Comparison of ENCODE assay signal across 17 cellular contexts in the genomic region with DNA sequence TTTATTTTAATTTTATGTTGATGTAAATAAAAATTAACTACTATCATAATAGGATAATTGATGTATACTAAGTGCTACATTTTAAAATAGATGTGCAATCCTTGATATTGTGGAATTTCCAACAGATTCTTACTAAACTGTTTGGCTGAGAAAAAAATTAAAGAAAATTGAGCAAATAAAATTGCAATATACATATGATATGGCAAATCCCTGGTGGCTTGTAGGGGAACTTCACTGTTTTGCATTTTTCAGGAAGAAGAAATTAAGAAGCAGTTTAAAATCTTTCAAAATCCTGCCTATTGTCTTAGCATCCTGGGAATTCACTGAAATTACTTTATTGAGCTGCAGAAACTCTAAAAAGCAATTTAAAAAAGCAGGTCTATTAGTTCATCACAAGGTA.
"Had no signal": no experiment of that assay in that cellular context is flagged by ENCODE, and none has a peak within 500 bp of the region (broad histone marks: within the 10 kb centered on the region; RNA-seq: fewer than 3 reads in every experiment).

No MANE protein-coding gene starts in this region.

- H3K9me3 Mint-ChIP-seq: activated T-helper 17 cell treated with anti-CD3 and anti-CD28 coated beads, Interleukin-2, amount 50 U/mL, for 72 hours had no signal

- H3K27me3 Mint-ChIP-seq: activated T-helper 17 cell treated with anti-CD3 and anti-CD28 coated beads, Interleukin-2, amount 50 U/mL, for 72 hours; naive B cell had no signal

- DNase-seq: activated CD4-positive, alpha-beta T cell treated with anti-CD3 and anti-CD28 coated beads, Interleukin-2, amount 50 U/mL, for 4 hours; activated naive CD4-positive, alpha-beta T cell treated with Interleukin-2 at 50 U/mL for 16 hours; caudate nucleus; effector CD4-positive, alpha-beta T cell; gastrocnemius medialis; naive B cell; posterior cingulate gyrus; SK-N-SH; stimulated activated CD4-positive, alpha-beta T cell treated with anti-CD3 and anti-CD28 coated beads, Interleukin-4, amount 100 ng/mL, for 4 hours; stimulated activated CD8-positive, alpha-beta memory T cell treated with anti-CD3 and anti-CD28 coated beads, Interleukin-4, amount 100 ng/mL, for 48 hours; stimulated activated naive CD4-positive, alpha-beta T cell treated with Interleukin-2 at 50 U/mL for 16 hours; substantia nigra; T-helper 1 cell; T1000; transverse colon had no signal

- H3K27ac Mint-ChIP-seq: activated T-helper 17 cell treated with anti-CD3 and anti-CD28 coated beads, Interleukin-2, amount 50 U/mL, for 72 hours; naive B cell had no signal

- H3K4me1 Mint-ChIP-seq: activated T-helper 17 cell treated with anti-CD3 and anti-CD28 coated beads, Interleukin-2, amount 50 U/mL, for 72 hours; naive B cell had no signal

- H3K4me3 Mint-ChIP-seq: activated T-helper 17 cell treated with anti-CD3 and anti-CD28 coated beads, Interleukin-2, amount 50 U/mL, for 72 hours; naive B cell had no signal

- H3K36me3 Mint-ChIP-seq: naive B cell had no signal

- ATAC-seq: activated CD4-positive, CD25-positive, alpha-beta regulatory T cell treated with anti-CD3 and anti-CD28 coated beads, Interleukin-2, amount 50 U/mL, for 24 hours; activated T-helper 17 cell treated with anti-CD3 and anti-CD28 coated beads, Interleukin-2, amount 50 U/mL, for 72 hours; gastrocnemius medialis had no signal
